In genomic region chr7:148262721-148263229, GRCh38 we compare ENCODE assay signal across 8 cellular contexts.
DNase-seq lines count a peak whose midpoint lies in the region; ATAC-seq lines count a peak whose summit lies in the region.

No MANE protein-coding gene starts in this region.

- DNase-seq in NCI-H2107 (lab: John Stamatoyannopoulos, UW) (peak; percentile 25), NCI-H2107 treated with DMSO at 0.1 percent for 48 hours (lab: John Stamatoyannopoulos, UW; ENCODE audit: unreplicated experiment) (no peak), NCI-H1930 (lab: John Stamatoyannopoulos, UW) (peak; percentile 33 to 37), kidney tubule cell (ENCODE audit: low spot score) (peak; percentile 56)
- DNase-seq in central memory CD4-positive, alpha-beta T cell = peak; percentile 23
- peak; percentile 68 to 70 for DNase-seq in stimulated activated CD4-positive, alpha-beta T cell treated with anti-CD3 and anti-CD28 coated beads, Interleukin-2, amount 100 ng/mL, for 48 hours

- peak; percentile 71 for ATAC-seq in HG02763 (IDR thresholded peaks at IDR 0.05; ENCODE audit: unreplicated experiment)
- ATAC-seq in activated CD4-positive, CD25-positive, alpha-beta regulatory T cell treated with anti-CD3 and anti-CD28 coated beads, Interleukin-2, amount 50 U/mL, for 24 hours = peak; percentile 58 to 64
